Comparison of ENCODE assay signal across 28 cellular contexts in the genomic region with DNA sequence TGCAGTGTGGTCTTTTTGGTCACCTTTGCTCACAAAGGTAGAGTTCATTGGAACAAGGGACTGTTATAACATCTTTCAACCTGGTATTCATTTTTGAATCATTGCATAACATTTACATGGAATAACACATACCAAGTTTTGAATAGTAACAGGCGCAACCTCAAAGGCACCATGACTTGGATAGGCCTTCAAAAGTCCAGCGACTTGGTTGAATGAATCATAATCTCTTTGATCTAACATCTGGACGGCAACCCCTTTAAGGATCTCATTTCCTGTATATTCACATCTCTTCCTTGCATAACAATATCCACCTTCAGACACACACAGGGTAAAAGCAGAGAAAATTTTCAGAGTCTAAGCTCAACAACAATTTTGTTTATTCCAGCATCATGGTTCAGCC. TPM values are rescaled to one million over a fixed set of nuclear protein-coding genes. Genes with fewer than 3 reads are reported as not detected.
"Had no signal": no experiment of that assay in that cellular context is flagged by ENCODE, and none has a peak within 500 bp of the region (broad histone marks: within the 10 kb centered on the region; RNA-seq: fewer than 3 reads in every experiment).

No MANE protein-coding gene starts in this region.

- H3K27ac Mint-ChIP-seq: activated naive CD4-positive, alpha-beta T cell treated with anti-CD3 and anti-CD28 coated beads for 36 hours; activated naive CD8-positive, alpha-beta T cell treated with anti-CD3 and anti-CD28 coated beads, Interleukin-2, amount 10 ng/mL, durations not matched to agents 7 days and 5 days; activated T-helper 2 cell treated with anti-CD3 and anti-CD28 coated beads, Interferon-gamma antibody, Interleukin-2, Interleukin-4, amounts not matched to agents 10 μg/mL and 5 μg/mL and 100 μg/mL, durations not matched to agents 14 hours and 24 hours and 36 hours; immature natural killer cell; naive thymus-derived CD4-positive, alpha-beta T cell had no signal

- H3K36me3 Mint-ChIP-seq: activated naive CD8-positive, alpha-beta T cell treated with anti-CD3 and anti-CD28 coated beads, Interleukin-2, amount 10 ng/mL, durations not matched to agents 7 days and 5 days; immature natural killer cell; naive thymus-derived CD4-positive, alpha-beta T cell had no signal

- H3K4me3 ChIP-seq: cardiac muscle cell, left lung, lung, right lobe of liver, thoracic aorta, upper lobe of left lung had no signal

- DNase-seq: activated CD4-positive, alpha-beta T cell treated with anti-CD3 and anti-CD28 coated beads for 4 hours; activated CD4-positive, alpha-beta T cell treated with anti-CD3 and anti-CD28 coated beads, Interleukin-2, amount 50 U/mL, for 48 hours; activated CD4-positive, CD25-positive, alpha-beta regulatory T cell; activated CD8-positive, alpha-beta memory T cell treated with anti-CD3 and anti-CD28 coated beads, Interleukin-2, amount 50 U/mL, for 48 hours; activated naive CD4-positive, alpha-beta T cell treated with anti-CD3 and anti-CD28 coated beads for 36 hours; activated naive CD8-positive, alpha-beta T cell treated with anti-CD3 and anti-CD28 coated beads, Interleukin-2, amount 10 ng/mL, durations not matched to agents 7 days and 5 days; activated T-cell treated with anti-CD3 and anti-CD28 coated beads, Interleukin-2, amount 50 U/mL, for 4 hours; amniotic stem cell; erythroblast; foreskin melanocyte; immature natural killer cell; kidney glomerular epithelial cell; left lung; naive thymus-derived CD4-positive, alpha-beta T cell; occipital lobe; right lobe of liver; small intestine; stimulated activated CD4-positive, alpha-beta T cell treated with anti-CD3 and anti-CD28 coated beads, Interleukin-2, amount 100 ng/mL, for 48 hours; stimulated activated CD8-positive, alpha-beta memory T cell treated with anti-CD3 and anti-CD28 coated beads, Interleukin-4, amount 100 ng/mL, for 48 hours; stimulated activated naive CD4-positive, alpha-beta T cell; T-helper 1 cell; upper lobe of left lung had no signal

- H3K9me3 ChIP-seq: left lung, right lobe of liver, thoracic aorta, upper lobe of left lung had no signal

- H3K27me3 ChIP-seq: cardiac muscle cell, left lung, right lobe of liver, upper lobe of left lung had no signal

- H3K4me1 Mint-ChIP-seq: activated naive CD8-positive, alpha-beta T cell treated with anti-CD3 and anti-CD28 coated beads, Interleukin-2, amount 10 ng/mL, durations not matched to agents 7 days and 5 days; immature natural killer cell; naive thymus-derived CD4-positive, alpha-beta T cell; neural crest cell had no signal

- H3K36me3 ChIP-seq: cardiac muscle cell, left lung, right lobe of liver, thoracic aorta, upper lobe of left lung had no signal

- ATAC-seq: activated T-cell treated with anti-CD3 and anti-CD28 coated beads, Interleukin-2, amount 50 U/mL, for 4 hours; left lung; naive thymus-derived CD4-positive, alpha-beta T cell; right lobe of liver had no signal

- H3K9me3 Mint-ChIP-seq: activated naive CD4-positive, alpha-beta T cell treated with anti-CD3 and anti-CD28 coated beads for 36 hours; activated naive CD8-positive, alpha-beta T cell treated with anti-CD3 and anti-CD28 coated beads, Interleukin-2, amount 10 ng/mL, durations not matched to agents 7 days and 5 days; activated T-cell treated with anti-CD3 and anti-CD28 coated beads, Interleukin-2, amount 50 U/mL, for 4 hours; activated T-helper 2 cell treated with anti-CD3 and anti-CD28 coated beads, Interferon-gamma antibody, Interleukin-2, Interleukin-4, amounts not matched to agents 10 μg/mL and 5 μg/mL and 100 μg/mL, durations not matched to agents 14 hours and 24 hours and 36 hours; naive thymus-derived CD4-positive, alpha-beta T cell; neural crest cell had no signal

- H3K4me3 Mint-ChIP-seq: activated naive CD4-positive, alpha-beta T cell treated with anti-CD3 and anti-CD28 coated beads for 36 hours; activated naive CD8-positive, alpha-beta T cell treated with anti-CD3 and anti-CD28 coated beads, Interleukin-2, amount 10 ng/mL, durations not matched to agents 7 days and 5 days; activated T-cell treated with anti-CD3 and anti-CD28 coated beads, Interleukin-2, amount 50 U/mL, for 4 hours; immature natural killer cell; naive thymus-derived CD4-positive, alpha-beta T cell; neural crest cell had no signal

- H3K4me1 ChIP-seq: left lung, right lobe of liver, upper lobe of left lung had no signal

- H3K27ac ChIP-seq: cardiac muscle cell, left lung, right lobe of liver, thoracic aorta, upper lobe of left lung had no signal

RNA-seq across cellular contexts. Expression of a gene that starts 41.6 kb away (rescaled TPM):
- total RNA-seq: activated CD8-positive, alpha-beta memory T cell treated with anti-CD3 and anti-CD28 coated beads for 36 hours; activated naive CD4-positive, alpha-beta T cell treated with anti-CD3 and anti-CD28 coated beads for 36 hours; activated T-helper 2 cell treated with anti-CD3 and anti-CD28 coated beads, Interferon-gamma antibody, Interleukin-2, Interleukin-4, amounts not matched to agents 10 μg/mL and 5 μg/mL and 100 μg/mL, durations not matched to agents 14 hours and 24 hours and 36 hours had no signal
